12 cellular contexts compared by ENCODE assay signal in genomic region chr13:36817996-36818395, GRCh38. TPM values are rescaled to one million over a fixed set of nuclear protein-coding genes. Genes with fewer than 3 reads are reported as not detected.
DNase-seq lines count a peak whose midpoint lies in the region; ATAC-seq and TF ChIP-seq lines count a peak whose summit lies in the region.
"Had no signal": no experiment of that assay in that cellular context is flagged by ENCODE, and none has a peak within 500 bp of the region (broad histone marks: within the 10 kb centered on the region; RNA-seq: fewer than 3 reads in every experiment).

No MANE protein-coding gene starts in this region.

- H3K9me3 Mint-ChIP-seq in central memory CD8-positive, alpha-beta T cell, result no peaks in the 10 kb centered on the region
- H3K9me3 Mint-ChIP-seq in neural progenitor cell, result no peaks in the 10 kb centered on the region

- no peaks in the 10 kb centered on the region for H3K9me3 ChIP-seq in Karpas-422 (ENCODE audit: low read length)
- H3K9me3 ChIP-seq in neural progenitor cell (ENCODE audit: low read depth), result no peaks in the 10 kb centered on the region

- H2AFZ ChIP-seq in Karpas-422 (ENCODE audit: low read length) (peak overlapping the region; percentile 97), neural progenitor cell (replicated peaks) (no peak overlapping the region)

- DNase-seq in DMS53 (lab: John Stamatoyannopoulos, UW) (peak; percentile 41), DMS53 treated with DMSO at 0.1 percent for 48 hours (lab: John Stamatoyannopoulos, UW; ENCODE audit: unreplicated experiment) (no peak), Karpas-422 (no peak), neural progenitor cell (ENCODE audit: low spot score) (no peak), OCI-M1 (lab: John Stamatoyannopoulos, UW) (no peak), 8988T (no peak)
- DNase-seq in central memory CD8-positive, alpha-beta T cell (ENCODE audit: low spot score in 2 of 2), result no peak
- DNase-seq: activated CD8-positive, alpha-beta memory T cell treated with anti-CD3 and anti-CD28 coated beads, Interleukin-2, amount 50 U/mL, for 48 hours; Right ventricle myocardium superior; stimulated activated CD4-positive, alpha-beta T cell treated with anti-CD3 and anti-CD28 coated beads, Interleukin-1b, Interleukin-23, amount 100 ng/mL, for 48 hours; trophoblast cell had no signal

- H3K4me2 ChIP-seq in Karpas-422 (ENCODE audit: low read depth, low read length, poor library complexity, severe bottlenecking), result peak overlapping the region; percentile 96
- H3K4me2 ChIP-seq in neural progenitor cell, result peak overlapping the region; percentile 83

- ATAC-seq in central memory CD8-positive, alpha-beta T cell (replicated peaks; ENCODE audit: extremely low read depth, poor library complexity, severe bottlenecking), result no peak
- no peak for ATAC-seq in HG03025 (IDR thresholded peaks at IDR 0.05; ENCODE audit: low FRiP score, unreplicated experiment)

- peaks cover 34% of the 10 kb centered on the region for H3K4me1 Mint-ChIP-seq in central memory CD8-positive, alpha-beta T cell
- peaks cover 34% of the 10 kb centered on the region for H3K4me1 Mint-ChIP-seq in neural progenitor cell

- peak overlapping the region; percentile 92; the same call in 1 of the 2 replicates for H3K9ac ChIP-seq in Karpas-422 (ENCODE audit: low read length)
- no peak overlapping the region for H3K9ac ChIP-seq in neural progenitor cell

- H3K4me1 ChIP-seq in Karpas-422 (ENCODE audit: low read length) (peaks cover 42% of the 10 kb centered on the region), neural progenitor cell (peaks cover 19% of the 10 kb centered on the region)

- TF ChIP-seq CTCF in neural progenitor cell (IDR thresholded peaks at IDR 0.05), result no peak

- H3K4me3 Mint-ChIP-seq in central memory CD8-positive, alpha-beta T cell, result peak overlapping the region; percentile 94
- peak overlapping the region; percentile 88 for H3K4me3 Mint-ChIP-seq in neural progenitor cell

- no peaks in the 10 kb centered on the region for H4K20me1 ChIP-seq in Karpas-422 (ENCODE audit: insufficient read depth, low read depth, low read length)
- peaks cover 13% of the 10 kb centered on the region for H4K20me1 ChIP-seq in neural progenitor cell (ENCODE audit: low read depth)

- H3K36me3 ChIP-seq in Karpas-422 (ENCODE audit: insufficient read depth, low read length), result 0 out of 2 replicates have a peak, but pooled peaks cover 6% of the 10 kb centered on the region
- no peaks in the 10 kb centered on the region for H3K36me3 ChIP-seq in neural progenitor cell

- no peak overlapping the region for H3K27ac Mint-ChIP-seq in central memory CD8-positive, alpha-beta T cell (ENCODE audit: low read depth)
- H3K27ac Mint-ChIP-seq in neural progenitor cell, result no peak overlapping the region

- H3K27me3 Mint-ChIP-seq in central memory CD8-positive, alpha-beta T cell, result peaks cover 32% of the 10 kb centered on the region
- peaks cover 2% of the 10 kb centered on the region for H3K27me3 Mint-ChIP-seq in neural progenitor cell (ENCODE audit: insufficient read depth, low read depth)

- H3K27me3 ChIP-seq in Karpas-422 (ENCODE audit: low read length) (no peaks in the 10 kb centered on the region), neural progenitor cell (no peaks in the 10 kb centered on the region)

- H3F3A ChIP-seq in neural progenitor cell (ENCODE audit: low read depth), result peaks cover 7% of the 10 kb centered on the region

- H3K9me2 ChIP-seq in Karpas-422 (replicated peaks; ENCODE audit: insufficient read depth, low read length), result no peaks in the 10 kb centered on the region

- H3K36me3 Mint-ChIP-seq in central memory CD8-positive, alpha-beta T cell (ENCODE audit: insufficient read depth), result peaks cover 11% of the 10 kb centered on the region
- peaks cover 4% of the 10 kb centered on the region for H3K36me3 Mint-ChIP-seq in neural progenitor cell

- H3K79me2 ChIP-seq in Karpas-422 (ENCODE audit: low read length) (peaks cover 38% of the 10 kb centered on the region), neural progenitor cell (ENCODE audit: low read depth) (peaks cover 34% of the 10 kb centered on the region)

- no peak overlapping the region for H3K27ac ChIP-seq in Karpas-422 (ENCODE audit: low read length)
- H3K27ac ChIP-seq in neural progenitor cell, result no peak overlapping the region

- peak overlapping the region; percentile 85 for H3K4me3 ChIP-seq in Karpas-422 (ENCODE audit: low read length)
- H3K4me3 ChIP-seq in neural progenitor cell, result peak overlapping the region; percentile 65

RNA-seq across cellular contexts. Expression of gene RFXAP, which starts 1.0 kb away (rescaled TPM):
- total RNA-seq in Karpas-422 (2014; rRNA removed; shearing (Covaris generic); ENCODE audit: low replicate concordance), result 6.3 and 16.0 TPM in 2 replicates
- total RNA-seq in neural progenitor cell (ENCODE audit: low replicate concordance), result 7.5 and 10.4 TPM in 2 replicates
